1 cellular context compared by ENCODE assay signal in genomic region chr11:31509412-31510345, GRCh38.
TF ChIP-seq lines count a peak whose summit lies in the region.

Gene ELP4, plus strand, starts transcription at chr11:31509767. Its CDS starts 18 bp downstream, at chr11:31509785.
A gene with protein sequence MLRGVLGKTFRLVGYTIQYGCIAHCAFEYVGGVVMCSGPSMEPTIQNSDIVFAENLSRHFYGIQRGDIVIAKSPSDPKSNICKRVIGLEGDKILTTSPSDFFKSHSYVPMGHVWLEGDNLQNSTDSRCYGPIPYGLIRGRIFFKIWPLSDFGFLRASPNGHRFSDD (minus strand): TSS chr11:31509622. CDS start chr11:31463276, 46,346 bp downstream.

TF ChIP-seq in WTC11, 78 proteins besides CTCF, POLR2A, EP300 and RAD21 (continued from another document):
- TF ChIP-seq ZBTB43 (CRISPR knock-in tag; IDR thresholded peaks at IDR 0.05) (peak; percentile 14; the same call in 1 of the 2 replicates), FOXK1 (CRISPR knock-in tag; IDR thresholded peaks at IDR 0.05) (peak; percentile 86; the same call in 1 of the 2 replicates), ZNF671 (CRISPR knock-in tag; IDR thresholded peaks at IDR 0.05) (no peak), MYBL2 (CRISPR knock-in tag; IDR thresholded peaks at IDR 0.05) (peak; percentile 90), GABPB1 (CRISPR knock-in tag; IDR thresholded peaks at IDR 0.05) (peak; percentile 23; the same call in 1 of the 2 replicates), ZNF138 (CRISPR knock-in tag; conservative IDR thresholded peaks at IDR 0.05) (no peak), TEAD1 (CRISPR knock-in tag; IDR thresholded peaks at IDR 0.05) (no peak), ZNF281 (CRISPR knock-in tag; IDR thresholded peaks at IDR 0.05) (0 out of 2 replicates have a peak, but pooled peaks have one; percentile 33)
- TF ChIP-seq, protein P1, sequence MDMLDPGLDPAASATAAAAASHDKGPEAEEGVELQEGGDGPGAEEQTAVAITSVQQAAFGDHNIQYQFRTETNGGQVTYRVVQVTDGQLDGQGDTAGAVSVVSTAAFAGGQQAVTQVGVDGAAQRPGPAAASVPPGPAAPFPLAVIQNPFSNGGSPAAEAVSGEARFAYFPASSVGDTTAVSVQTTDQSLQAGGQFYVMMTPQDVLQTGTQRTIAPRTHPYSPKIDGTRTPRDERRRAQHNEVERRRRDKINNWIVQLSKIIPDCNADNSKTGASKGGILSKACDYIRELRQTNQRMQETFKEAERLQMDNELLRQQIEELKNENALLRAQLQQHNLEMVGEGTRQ (CRISPR knock-in tag; IDR thresholded peaks at IDR 0.05), result no peak
- TF ChIP-seq, protein P2, sequence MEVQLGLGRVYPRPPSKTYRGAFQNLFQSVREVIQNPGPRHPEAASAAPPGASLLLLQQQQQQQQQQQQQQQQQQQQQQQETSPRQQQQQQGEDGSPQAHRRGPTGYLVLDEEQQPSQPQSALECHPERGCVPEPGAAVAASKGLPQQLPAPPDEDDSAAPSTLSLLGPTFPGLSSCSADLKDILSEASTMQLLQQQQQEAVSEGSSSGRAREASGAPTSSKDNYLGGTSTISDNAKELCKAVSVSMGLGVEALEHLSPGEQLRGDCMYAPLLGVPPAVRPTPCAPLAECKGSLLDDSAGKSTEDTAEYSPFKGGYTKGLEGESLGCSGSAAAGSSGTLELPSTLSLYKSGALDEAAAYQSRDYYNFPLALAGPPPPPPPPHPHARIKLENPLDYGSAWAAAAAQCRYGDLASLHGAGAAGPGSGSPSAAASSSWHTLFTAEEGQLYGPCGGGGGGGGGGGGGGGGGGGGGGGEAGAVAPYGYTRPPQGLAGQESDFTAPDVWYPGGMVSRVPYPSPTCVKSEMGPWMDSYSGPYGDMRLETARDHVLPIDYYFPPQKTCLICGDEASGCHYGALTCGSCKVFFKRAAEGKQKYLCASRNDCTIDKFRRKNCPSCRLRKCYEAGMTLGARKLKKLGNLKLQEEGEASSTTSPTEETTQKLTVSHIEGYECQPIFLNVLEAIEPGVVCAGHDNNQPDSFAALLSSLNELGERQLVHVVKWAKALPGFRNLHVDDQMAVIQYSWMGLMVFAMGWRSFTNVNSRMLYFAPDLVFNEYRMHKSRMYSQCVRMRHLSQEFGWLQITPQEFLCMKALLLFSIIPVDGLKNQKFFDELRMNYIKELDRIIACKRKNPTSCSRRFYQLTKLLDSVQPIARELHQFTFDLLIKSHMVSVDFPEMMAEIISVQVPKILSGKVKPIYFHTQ (CRISPR knock-in tag; IDR thresholded peaks at IDR 0.05), result no peak
- TF ChIP-seq, protein P3, sequence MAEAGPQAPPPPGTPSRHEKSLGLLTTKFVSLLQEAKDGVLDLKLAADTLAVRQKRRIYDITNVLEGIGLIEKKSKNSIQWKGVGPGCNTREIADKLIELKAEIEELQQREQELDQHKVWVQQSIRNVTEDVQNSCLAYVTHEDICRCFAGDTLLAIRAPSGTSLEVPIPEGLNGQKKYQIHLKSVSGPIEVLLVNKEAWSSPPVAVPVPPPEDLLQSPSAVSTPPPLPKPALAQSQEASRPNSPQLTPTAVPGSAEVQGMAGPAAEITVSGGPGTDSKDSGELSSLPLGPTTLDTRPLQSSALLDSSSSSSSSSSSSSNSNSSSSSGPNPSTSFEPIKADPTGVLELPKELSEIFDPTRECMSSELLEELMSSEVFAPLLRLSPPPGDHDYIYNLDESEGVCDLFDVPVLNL (CRISPR knock-in tag; IDR thresholded peaks at IDR 0.05; ENCODE audit: borderline replicate concordance, low read depth), result no peak
- TF ChIP-seq, protein P4, sequence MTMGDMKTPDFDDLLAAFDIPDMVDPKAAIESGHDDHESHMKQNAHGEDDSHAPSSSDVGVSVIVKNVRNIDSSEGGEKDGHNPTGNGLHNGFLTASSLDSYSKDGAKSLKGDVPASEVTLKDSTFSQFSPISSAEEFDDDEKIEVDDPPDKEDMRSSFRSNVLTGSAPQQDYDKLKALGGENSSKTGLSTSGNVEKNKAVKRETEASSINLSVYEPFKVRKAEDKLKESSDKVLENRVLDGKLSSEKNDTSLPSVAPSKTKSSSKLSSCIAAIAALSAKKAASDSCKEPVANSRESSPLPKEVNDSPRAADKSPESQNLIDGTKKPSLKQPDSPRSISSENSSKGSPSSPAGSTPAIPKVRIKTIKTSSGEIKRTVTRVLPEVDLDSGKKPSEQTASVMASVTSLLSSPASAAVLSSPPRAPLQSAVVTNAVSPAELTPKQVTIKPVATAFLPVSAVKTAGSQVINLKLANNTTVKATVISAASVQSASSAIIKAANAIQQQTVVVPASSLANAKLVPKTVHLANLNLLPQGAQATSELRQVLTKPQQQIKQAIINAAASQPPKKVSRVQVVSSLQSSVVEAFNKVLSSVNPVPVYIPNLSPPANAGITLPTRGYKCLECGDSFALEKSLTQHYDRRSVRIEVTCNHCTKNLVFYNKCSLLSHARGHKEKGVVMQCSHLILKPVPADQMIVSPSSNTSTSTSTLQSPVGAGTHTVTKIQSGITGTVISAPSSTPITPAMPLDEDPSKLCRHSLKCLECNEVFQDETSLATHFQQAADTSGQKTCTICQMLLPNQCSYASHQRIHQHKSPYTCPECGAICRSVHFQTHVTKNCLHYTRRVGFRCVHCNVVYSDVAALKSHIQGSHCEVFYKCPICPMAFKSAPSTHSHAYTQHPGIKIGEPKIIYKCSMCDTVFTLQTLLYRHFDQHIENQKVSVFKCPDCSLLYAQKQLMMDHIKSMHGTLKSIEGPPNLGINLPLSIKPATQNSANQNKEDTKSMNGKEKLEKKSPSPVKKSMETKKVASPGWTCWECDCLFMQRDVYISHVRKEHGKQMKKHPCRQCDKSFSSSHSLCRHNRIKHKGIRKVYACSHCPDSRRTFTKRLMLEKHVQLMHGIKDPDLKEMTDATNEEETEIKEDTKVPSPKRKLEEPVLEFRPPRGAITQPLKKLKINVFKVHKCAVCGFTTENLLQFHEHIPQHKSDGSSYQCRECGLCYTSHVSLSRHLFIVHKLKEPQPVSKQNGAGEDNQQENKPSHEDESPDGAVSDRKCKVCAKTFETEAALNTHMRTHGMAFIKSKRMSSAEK (CRISPR knock-in tag; IDR thresholded peaks at IDR 0.05; ENCODE audit: borderline replicate concordance), result no peak
- TF ChIP-seq, protein P5, sequence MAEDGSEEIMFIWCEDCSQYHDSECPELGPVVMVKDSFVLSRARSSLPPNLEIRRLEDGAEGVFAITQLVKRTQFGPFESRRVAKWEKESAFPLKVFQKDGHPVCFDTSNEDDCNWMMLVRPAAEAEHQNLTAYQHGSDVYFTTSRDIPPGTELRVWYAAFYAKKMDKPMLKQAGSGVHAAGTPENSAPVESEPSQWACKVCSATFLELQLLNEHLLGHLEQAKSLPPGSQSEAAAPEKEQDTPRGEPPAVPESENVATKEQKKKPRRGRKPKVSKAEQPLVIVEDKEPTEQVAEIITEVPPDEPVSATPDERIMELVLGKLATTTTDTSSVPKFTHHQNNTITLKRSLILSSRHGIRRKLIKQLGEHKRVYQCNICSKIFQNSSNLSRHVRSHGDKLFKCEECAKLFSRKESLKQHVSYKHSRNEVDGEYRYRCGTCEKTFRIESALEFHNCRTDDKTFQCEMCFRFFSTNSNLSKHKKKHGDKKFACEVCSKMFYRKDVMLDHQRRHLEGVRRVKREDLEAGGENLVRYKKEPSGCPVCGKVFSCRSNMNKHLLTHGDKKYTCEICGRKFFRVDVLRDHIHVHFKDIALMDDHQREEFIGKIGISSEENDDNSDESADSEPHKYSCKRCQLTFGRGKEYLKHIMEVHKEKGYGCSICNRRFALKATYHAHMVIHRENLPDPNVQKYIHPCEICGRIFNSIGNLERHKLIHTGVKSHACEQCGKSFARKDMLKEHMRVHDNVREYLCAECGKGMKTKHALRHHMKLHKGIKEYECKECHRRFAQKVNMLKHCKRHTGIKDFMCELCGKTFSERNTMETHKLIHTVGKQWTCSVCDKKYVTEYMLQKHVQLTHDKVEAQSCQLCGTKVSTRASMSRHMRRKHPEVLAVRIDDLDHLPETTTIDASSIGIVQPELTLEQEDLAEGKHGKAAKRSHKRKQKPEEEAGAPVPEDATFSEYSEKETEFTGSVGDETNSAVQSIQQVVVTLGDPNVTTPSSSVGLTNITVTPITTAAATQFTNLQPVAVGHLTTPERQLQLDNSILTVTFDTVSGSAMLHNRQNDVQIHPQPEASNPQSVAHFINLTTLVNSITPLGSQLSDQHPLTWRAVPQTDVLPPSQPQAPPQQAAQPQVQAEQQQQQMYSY (CRISPR knock-in tag; IDR thresholded peaks at IDR 0.05), result no peak
TF ChIP-seq in WTC11: peak in this region for 14.
